14 cellular contexts compared by ENCODE assay signal in the genomic region with DNA sequence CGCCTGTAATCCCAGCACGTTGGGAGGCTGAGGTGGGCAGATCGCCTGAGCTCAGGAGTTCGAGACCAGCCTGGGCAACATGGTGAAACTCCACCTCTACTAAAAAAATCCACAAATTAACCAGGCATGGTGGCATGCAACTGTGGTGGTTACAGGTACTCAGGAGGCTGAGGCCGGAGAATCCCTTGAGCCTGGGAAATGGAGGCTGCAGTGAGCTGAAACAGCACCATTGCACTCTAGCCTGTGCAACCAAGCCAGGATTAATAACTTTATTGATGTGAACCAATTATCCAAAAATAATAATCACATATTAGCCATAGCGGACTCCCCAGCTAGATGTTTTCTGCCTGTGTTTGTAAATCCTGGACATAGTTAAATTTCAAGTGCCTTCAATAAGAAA. TPM values are rescaled to one million over a fixed set of nuclear protein-coding genes. Genes with fewer than 3 reads are reported as not detected.
DNase-seq lines count a peak whose midpoint lies in the region; ATAC-seq and TF ChIP-seq lines count a peak whose summit lies in the region.
"Had no signal": no experiment of that assay in that cellular context is flagged by ENCODE, and none has a peak within 500 bp of the region (broad histone marks: within the 10 kb centered on the region; RNA-seq: fewer than 3 reads in every experiment).

No MANE protein-coding gene starts in this region.

- H3K27ac Mint-ChIP-seq in Caco-2 (ENCODE audit: unreplicated experiment) (peak overlapping the region; percentile 91), WTC11 (peak overlapping the region; percentile 73; the same call in 1 of the 2 replicates)
- no peak overlapping the region for H3K27ac Mint-ChIP-seq in activated naive CD4-positive, alpha-beta T cell treated with anti-CD3 and anti-CD28 coated beads, Interleukin-2, amount 10 ng/mL, durations not matched to agents 7 days and 5 days
- H3K27ac Mint-ChIP-seq: activated CD4-positive, alpha-beta memory T cell treated with anti-CD3 and anti-CD28 coated beads, Interleukin-2, amount 10 ng/mL, durations not matched to agents 7 days and 5 days; stimulated activated effector memory CD8-positive, alpha-beta T cell treated with anti-CD3 and anti-CD28 coated beads, Interleukin-12 subunit alpha, Interleukin-12 subunit beta, amount 100 ng/mL, for 72 hours had no signal

- peaks cover 20% of the 10 kb centered on the region for H3K4me1 Mint-ChIP-seq in Caco-2 (ENCODE audit: low read depth, unreplicated experiment)
- H3K4me1 Mint-ChIP-seq in WTC11 = peaks cover 60% of the 10 kb centered on the region
- peaks cover 24% of the 10 kb centered on the region for H3K4me1 Mint-ChIP-seq in activated naive CD4-positive, alpha-beta T cell treated with anti-CD3 and anti-CD28 coated beads, Interleukin-2, amount 10 ng/mL, durations not matched to agents 7 days and 5 days

- no peaks in the 10 kb centered on the region for H3K9me2 ChIP-seq in hepatocyte (replicated peaks; ENCODE audit: insufficient read depth)

- H3K36me3 ChIP-seq in Caco-2 (ENCODE audit: control insufficient read depth, insufficient read depth, low read length) = no peaks in the 10 kb centered on the region
- no peaks in the 10 kb centered on the region for H3K36me3 ChIP-seq in hepatocyte (replicated peaks; ENCODE audit: insufficient read depth, low read depth)
- H3K36me3 ChIP-seq in sigmoid colon = no peaks in the 10 kb centered on the region
- H3K36me3 ChIP-seq: BE2C had no signal

- no peak for TF ChIP-seq CTCF in Caco-2 (IDR thresholded peaks at IDR 0.05; ENCODE audit: insufficient read depth in 1 of 2, low read depth in 1 of 2, low read length in 1 of 2, severe bottlenecking in 1 of 2, unreplicated experiment in 1 of 2)
- TF ChIP-seq CTCF in WTC11 (IDR thresholded peaks at IDR 0.05) = no peak
- TF ChIP-seq CTCF in hepatocyte (IDR thresholded peaks at IDR 0.05; ENCODE audit: poor library complexity) = no peak
- TF ChIP-seq CTCF in sigmoid colon (IDR thresholded peaks at IDR 0.05) = no peak

- POLR2A ChIA-PET in Caco-2 (lab: Charles Lee) (interaction anchor here (0.6 kb wide), 1 partner anchor 61 kb away, joined by 3 read pairs; no protein-coding TSS in a partner anchor), WTC11 (lab: Charles Lee) (interaction anchor here (0.6 kb wide), 1 partner anchor 802 kb away, joined by 3 read pairs; no protein-coding TSS in a partner anchor)

- WGBS in hepatocyte (ENCODE audit: low lambda C conversion rate, missing lambda C conversion rate) = 98% methylated on average over 6 of the region's 6 CpGs
- 94% methylated on average over 6 of the region's 6 CpGs for whole genome bisulfite sequencing in sigmoid colon, 2 donors

- H3K27me3 ChIP-seq in Caco-2 (replicated peaks; ENCODE audit: control insufficient read depth, insufficient read depth, low read length) (no peaks in the 10 kb centered on the region), hepatocyte (no peaks in the 10 kb centered on the region), sigmoid colon (no peaks in the 10 kb centered on the region)
- H3K27me3 ChIP-seq: BE2C had no signal

- ATAC-seq in WTC11 (no peak), HG03457 (IDR thresholded peaks at IDR 0.05; ENCODE audit: unreplicated experiment) (no peak)
- ATAC-seq: stimulated activated effector memory CD8-positive, alpha-beta T cell treated with anti-CD3 and anti-CD28 coated beads, Interleukin-12 subunit alpha, Interleukin-12 subunit beta, amount 100 ng/mL, for 72 hours had no signal

- H3K4me1 ChIP-seq in Caco-2 = peaks cover 36% of the 10 kb centered on the region
- peaks cover 21% of the 10 kb centered on the region for H3K4me1 ChIP-seq in hepatocyte (ENCODE audit: insufficient read depth)
- peaks cover under 1 to 32% (median 15%) of the 10 kb centered on the region in 4 donors for H3K4me1 ChIP-seq in sigmoid colon

- TF ChIP-seq POLR2A in sigmoid colon (IDR thresholded peaks at IDR 0.05) = no peak

- H3K27ac ChIP-seq in hepatocyte = peak overlapping the region; percentile 86
- H3K27ac ChIP-seq in sigmoid colon = peak overlapping the region; percentile 94 to 97 (median 96)

- H3K27me3 Mint-ChIP-seq in Caco-2 (ENCODE audit: insufficient read depth, unreplicated experiment) (no peaks in the 10 kb centered on the region), WTC11 (ENCODE audit: low read depth) (no peaks in the 10 kb centered on the region)
- H3K27me3 Mint-ChIP-seq in activated naive CD4-positive, alpha-beta T cell treated with anti-CD3 and anti-CD28 coated beads, Interleukin-2, amount 10 ng/mL, durations not matched to agents 7 days and 5 days = no peaks in the 10 kb centered on the region

- peak overlapping the region; percentile 80 for H3K4me3 Mint-ChIP-seq in Caco-2 (ENCODE audit: unreplicated experiment)
- H3K4me3 Mint-ChIP-seq in WTC11 = peak overlapping the region; percentile 14; the same call in 1 of the 2 replicates
- no peak overlapping the region for H3K4me3 Mint-ChIP-seq in activated naive CD4-positive, alpha-beta T cell treated with anti-CD3 and anti-CD28 coated beads, Interleukin-2, amount 10 ng/mL, durations not matched to agents 7 days and 5 days
- H3K4me3 Mint-ChIP-seq: activated CD4-positive, alpha-beta memory T cell treated with anti-CD3 and anti-CD28 coated beads, Interleukin-2, amount 10 ng/mL, durations not matched to agents 7 days and 5 days; stimulated activated effector memory CD8-positive, alpha-beta T cell treated with anti-CD3 and anti-CD28 coated beads, Interleukin-12 subunit alpha, Interleukin-12 subunit beta, amount 100 ng/mL, for 72 hours had no signal

- peak overlapping the region; percentile 96; the same call in 1 of the 2 replicates for H3K4me3 ChIP-seq in Caco-2 (ENCODE audit: low read depth, low read length)
- H3K4me3 ChIP-seq in hepatocyte = no peak overlapping the region
- H3K4me3 ChIP-seq in sigmoid colon = no peak overlapping the region

- H3K79me2 ChIP-seq in hepatocyte = peaks cover 64% of the 10 kb centered on the region

- H3K4me2 ChIP-seq in hepatocyte = peak overlapping the region; percentile 81

- H4K20me1 ChIP-seq in hepatocyte (ENCODE audit: insufficient read depth, poor library complexity, severe bottlenecking) = peaks cover 24% of the 10 kb centered on the region

- DNase-seq in Caco-2 = no peak
- DNase-seq in WTC11 (ENCODE audit: low spot score) = no peak
- DNase-seq in hepatocyte (ENCODE audit: low spot score) = no peak
- no peak for DNase-seq in sigmoid colon
- no peak for DNase-seq in activated naive CD4-positive, alpha-beta T cell treated with anti-CD3 and anti-CD28 coated beads, Interleukin-2, amount 10 ng/mL, durations not matched to agents 7 days and 5 days
- DNase-seq in NCI-H2227 treated with DMSO at 0.1 percent for 48 hours (lab: John Stamatoyannopoulos, UW) = no peak
- no peak for DNase-seq in hypothalamus (lab: John Stamatoyannopoulos, UW)
- DNase-seq: activated CD4-positive, alpha-beta memory T cell treated with anti-CD3 and anti-CD28 coated beads, Interleukin-2, amount 10 ng/mL, durations not matched to agents 7 days and 5 days; activated naive CD4-positive, alpha-beta T cell; DND-41; stimulated activated CD4-positive, alpha-beta T cell treated with anti-CD3 and anti-CD28 coated beads, Interleukin-2, amount 100 ng/mL, for 48 hours had no signal

- no peaks in the 10 kb centered on the region for H3K9me3 Mint-ChIP-seq in Caco-2 (ENCODE audit: unreplicated experiment)
- H3K9me3 Mint-ChIP-seq in WTC11 = peaks cover 6% of the 10 kb centered on the region
- H3K9me3 Mint-ChIP-seq in activated naive CD4-positive, alpha-beta T cell treated with anti-CD3 and anti-CD28 coated beads, Interleukin-2, amount 10 ng/mL, durations not matched to agents 7 days and 5 days = no peaks in the 10 kb centered on the region
- H3K9me3 Mint-ChIP-seq: activated CD4-positive, alpha-beta memory T cell treated with anti-CD3 and anti-CD28 coated beads, Interleukin-2, amount 10 ng/mL, durations not matched to agents 7 days and 5 days; stimulated activated effector memory CD8-positive, alpha-beta T cell treated with anti-CD3 and anti-CD28 coated beads, Interleukin-12 subunit alpha, Interleukin-12 subunit beta, amount 100 ng/mL, for 72 hours had no signal

- no TSS peak for BruUV-seq in Caco-2 (replicated peaks; lab: Mats Ljungman, UMichigan)

- CTCF ChIA-PET in Caco-2 (lab: Charles Lee) = interaction anchor here (0.6 kb wide), 1 partner anchor 221 kb away, joined by 5 read pairs; no protein-coding TSS in a partner anchor
- CTCF ChIA-PET in WTC11 (lab: Charles Lee) = interaction anchor here (1.0 kb wide), 2 partner anchors 44 to 91 kb away, joined by 3 read pairs; no protein-coding TSS in a partner anchor
- CTCF ChIA-PET in activated naive CD4-positive, alpha-beta T cell treated with anti-CD3 and anti-CD28 coated beads, Interleukin-2, amount 10 ng/mL, durations not matched to agents 7 days and 5 days (lab: Charles Lee) = no interaction called here

- no peaks in the 10 kb centered on the region for H3K9me3 ChIP-seq in Caco-2
- no peaks in the 10 kb centered on the region for H3K9me3 ChIP-seq in hepatocyte (ENCODE audit: low read depth)
- H3K9me3 ChIP-seq in sigmoid colon = no peaks in the 10 kb centered on the region
- H3K9me3 ChIP-seq: BE2C had no signal

- intact Hi-C loops in Caco-2 (cut with micrococcal nuclease; ENCODE audit: unreplicated experiment) = loop anchor here (2.0 to 5.0 kb wide), 3 partner anchors 39 to 449 kb away; a partner anchor contains a TSS
- intact Hi-C loops in sigmoid colon (cut with DNase I) = loop anchor here (5.0 to 10.0 kb wide), 3 partner anchors 194 to 451 kb away; a partner anchor contains a TSS

- TF ChIP-seq EP300 in sigmoid colon (IDR thresholded peaks at IDR 0.05) = no peak

- H2AFZ ChIP-seq in hepatocyte = no peak overlapping the region

- H3K36me3 Mint-ChIP-seq in Caco-2 (ENCODE audit: insufficient read depth, unreplicated experiment) (peaks cover 42% of the 10 kb centered on the region), WTC11 (peaks cover 3% of the 10 kb centered on the region; the same call in 1 of the 2 replicates)
- H3K36me3 Mint-ChIP-seq in activated naive CD4-positive, alpha-beta T cell treated with anti-CD3 and anti-CD28 coated beads, Interleukin-2, amount 10 ng/mL, durations not matched to agents 7 days and 5 days = no peaks in the 10 kb centered on the region

TF ChIP-seq in WTC11, 78 proteins besides CTCF, POLR2A, EP300 and RAD21 (continues in another document):
- TF ChIP-seq ELF4 (CRISPR knock-in tag; IDR thresholded peaks at IDR 0.05; ENCODE audit: low read depth) = no peak

RNA-seq across cellular contexts. Expression of a gene that starts 1.8 kb away (rescaled TPM):
- 236 TPM in 2 replicates for total RNA-seq in Caco-2 (2022)
- total RNA-seq in WTC11 (2021) = 51.3 to 56.9 TPM (median 56.5 TPM) in 3 replicates
- total RNA-seq in hepatocyte = 243 and 265 TPM in 2 replicates
- polyA plus RNA-seq in hepatocyte = 123 and 151 TPM in 2 replicates
- 10 to 100 TPM; 45.7 to 50.8 (median 48.3) TPM for total RNA-seq in sigmoid colon
- 10 to 100 TPM; 46.0 to 83.7 (median 67.9) TPM for polyA plus RNA-seq in sigmoid colon
